In genomic region chr2:74334931-74335333, GRCh38 we compare ENCODE assay signal across 8 cellular contexts. TPM values are rescaled to one million over a fixed set of nuclear protein-coding genes. Genes with fewer than 3 reads are reported as not detected.
A peak's percentile ranks its signal among the peaks of the same experiment; 100 is the strongest.
DNase-seq lines count a peak whose midpoint lies in the region; ATAC-seq, FAIRE-seq and TF ChIP-seq lines count a peak whose summit lies in the region.

No MANE protein-coding gene starts in this region.

- no peak overlapping the region for H3K9ac ChIP-seq in SK-N-MC (ENCODE audit: insufficient read length)

- TF ChIP-seq CTCF in LNCaP clone FGC (IDR thresholded peaks at IDR 0.05; ENCODE audit: control insufficient read depth, extremely low read depth, insufficient read depth) (peak; percentile 86), pancreas (IDR thresholded peaks at IDR 0.05) (peak; percentile 82 to 96 (median 90)), tibial nerve (IDR thresholded peaks at IDR 0.05) (peak; percentile 71 to 94 (median 90))

- H3K9me3 ChIP-seq in SK-N-MC (ENCODE audit: low read depth, low read length) (no peaks in the 10 kb centered on the region), pancreas (no peaks in the 10 kb centered on the region), tibial nerve (no peaks in the 10 kb centered on the region)

- TF ChIP-seq EP300 in tibial nerve (IDR thresholded peaks at IDR 0.05), result no peak

- 34 to 36% methylated on average over 3 of the region's 3 CpGs for WGBS in pancreas, 2 donors
- WGBS in tibial nerve, 2 donors, result 37 to 39% methylated on average over 3 of the region's 3 CpGs

- H3K27ac ChIP-seq in SK-N-MC, result no peak overlapping the region
- no peak overlapping the region for H3K27ac ChIP-seq in pancreas
- no peak overlapping the region for H3K27ac ChIP-seq in tibial nerve

- ATAC-seq in pancreas (peak; percentile 77 to 98 (median 94)), GM19023 (IDR thresholded peaks at IDR 0.05; ENCODE audit: unreplicated experiment) (no peak)

- H3K27me3 ChIP-seq in pancreas, result no peaks in the 10 kb centered on the region
- no peaks in the 10 kb centered on the region for H3K27me3 ChIP-seq in tibial nerve

- intact Hi-C loops in pancreas (cut with DNase I), result loop anchor here in 1 of 3 donors (10.0 kb wide), 1 partner anchor 510 kb away; the partner anchor contains the start of gene STAMBP

- no peak for TF ChIP-seq POLR2A in tibial nerve (IDR thresholded peaks at IDR 0.05)

- no peak overlapping the region for H3K4me3 ChIP-seq in LNCaP clone FGC (ENCODE audit: low read depth, low read length)
- no peak overlapping the region for H3K4me3 ChIP-seq in SK-N-MC
- H3K4me3 ChIP-seq in pancreas, result no peak overlapping the region
- no peak overlapping the region for H3K4me3 ChIP-seq in tibial nerve

- H3K36me3 ChIP-seq in SK-N-MC (ENCODE audit: insufficient read depth, low read length) (no peaks in the 10 kb centered on the region), pancreas (no peaks in the 10 kb centered on the region), tibial nerve (peaks cover 0 to 52% (median 12%) of the 10 kb centered on the region in 3 donors)

- FAIRE-seq in pancreas (lab: Jason Lieb, UNC), result no peak

- no peaks in the 10 kb centered on the region for H3K4me1 ChIP-seq in pancreas
- no peaks in the 10 kb centered on the region for H3K4me1 ChIP-seq in tibial nerve

- DNase-seq in ELF-1 (ENCODE audit: low read depth, low spot score), result peak; percentile 81
- peak; percentile 4 for DNase-seq in LNCaP clone FGC (ENCODE audit: low read depth)
- peak; percentile 20 for DNase-seq in SK-N-MC (ENCODE audit: low read depth, low spot score)
- peak; percentile 29 to 64 (median 56) for DNase-seq in activated naive CD4-positive, alpha-beta T cell (lab: John Stamatoyannopoulos, UW)
- peak; percentile 53 for DNase-seq in germinal center (ENCODE audit: low spot score)
- DNase-seq in pancreas, result peak; percentile 48 to 89 (median 76)
- peak; percentile 63 to 77 for DNase-seq in tibial nerve (ENCODE audit: low spot score in 2 of 2)

RNA-seq across cellular contexts. Expression of gene SLC4A5, which starts 8.3 kb away (rescaled TPM):
- total RNA-seq in pancreas, result 1 to 10 TPM in 5 of 6 donors, under 1 TPM in 1; 0.60 to 2.2 (median 1.4) TPM
- polyA plus RNA-seq in pancreas, result 1 to 10 TPM; 1.2 to 1.8 TPM
- total RNA-seq in tibial nerve, result 10 to 100 TPM in 1 of 4 donors, 1 to 10 TPM in 3; 4.2 to 22.9 (median 9.5) TPM

RNA-seq across cellular contexts. Expression of gene DCTN1, which starts 45.2 kb away (rescaled TPM):
- total RNA-seq in pancreas (10 to 100 TPM; 37.7 to 64.3 (median 48.1) TPM), tibial nerve (100 to 1,000 TPM; 122 to 157 (median 140) TPM)
- 10 to 100 TPM; 75.9 to 84.7 TPM for polyA plus RNA-seq in pancreas

Comparison
In these comparisons a context has a peak if more than half of its experiments do, and no peak if none do; other contexts are left out.
1. DNase-seq: peak in every context shown above with its lines; median percentile 81 in ELF-1; 76 in pancreas; 70 in tibial nerve; 56 in activated naive CD4-positive, alpha-beta T cell; 53 in germinal center; 20 in SK-N-MC; 4 in LNCaP clone FGC.